8 cellular contexts compared by ENCODE assay signal in genomic region chr12:55926738-55927587, GRCh38. TPM values are rescaled to one million over a fixed set of nuclear protein-coding genes. Genes with fewer than 3 reads are reported as not detected.
A peak's percentile ranks its signal among the peaks of the same experiment; 100 is the strongest.
DNase-seq lines count a peak whose midpoint lies in the region; ATAC-seq lines count a peak whose summit lies in the region.

No MANE protein-coding gene starts in this region.

- H3K36me3 ChIP-seq in esophagus (ENCODE audit: control insufficient read depth in 2 of 2, insufficient read depth in 2 of 2, low read length in 1 of 2) = no peaks in the 10 kb centered on the region
- H3K36me3 ChIP-seq in muscle layer of colon (ENCODE audit: insufficient read depth, low read length) = peaks cover 2% of the 10 kb centered on the region

- peaks cover 0 to 4% of the 10 kb centered on the region in 2 donors for H3K4me1 ChIP-seq in esophagus (ENCODE audit: control insufficient read depth in 2 of 2, insufficient read depth in 2 of 2, low read length in 1 of 2)
- H3K4me1 ChIP-seq in muscle layer of colon (ENCODE audit: insufficient read depth, low read length) = peaks cover 35% of the 10 kb centered on the region

- peak; percentile 90 for DNase-seq in DMS153 (lab: John Stamatoyannopoulos, UW)
- DNase-seq in Jurkat, Clone E6-1 (ENCODE audit: low read depth, low spot score) = peak; percentile 98
- peak; percentile 54 for DNase-seq in OCI-M2 (lab: John Stamatoyannopoulos, UW; ENCODE audit: unreplicated experiment)
- peak; percentile 90 for DNase-seq in activated T-cell treated with anti-CD3 and anti-CD28 coated beads, Interleukin-2, amount 50 U/mL, for 1 hour
- peak; percentile 76 to 78 for DNase-seq in stimulated activated CD8-positive, alpha-beta memory T cell treated with anti-CD3 and anti-CD28 coated beads, Interleukin-7, amount 100 ng/mL, for 1 hour (ENCODE audit: low read depth in 2 of 2)

- ATAC-seq in GM21529 (IDR thresholded peaks at IDR 0.05; ENCODE audit: unreplicated experiment) = peak; percentile 38

- peak overlapping the region; percentile 100 for H3K9ac ChIP-seq in muscle layer of colon (ENCODE audit: low read length)

- H3K9me3 ChIP-seq in esophagus (ENCODE audit: control insufficient read depth in 2 of 2, insufficient read depth in 1 of 2, low read depth in 1 of 2, low read length in 1 of 2) (no peaks in the 10 kb centered on the region), muscle layer of colon (ENCODE audit: low read length) (no peaks in the 10 kb centered on the region)

- H3K27me3 ChIP-seq in esophagus (ENCODE audit: control insufficient read depth in 1 of 2, insufficient read depth in 2 of 2, low read length in 2 of 2) (no peaks in the 10 kb centered on the region), muscle layer of colon (ENCODE audit: control insufficient read depth in 1 of 2, insufficient read depth in 2 of 2, low read length in 2 of 2) (no peaks in the 10 kb centered on the region)

- 1% methylated on average over 41 to 42 of the region's 42 CpGs for WGBS in esophagus, 2 donors

- H3K27ac ChIP-seq in esophagus (ENCODE audit: low read depth in 2 of 2, low read length in 1 of 2) (peak overlapping the region; percentile 95 to 98), muscle layer of colon (ENCODE audit: low read depth, low read length) (peak overlapping the region; percentile 92)

- peak overlapping the region; percentile 99 for H3K4me3 ChIP-seq in Jurkat, Clone E6-1 (ENCODE audit: low read length)
- H3K4me3 ChIP-seq in esophagus (ENCODE audit: low read depth in 1 of 2, low read length in 2 of 2) (peak overlapping the region; percentile 81 to 86), muscle layer of colon (ENCODE audit: low read depth in 1 of 2, low read length in 2 of 2) (peak overlapping the region; percentile 96 to 100)

RNA-seq across cellular contexts. Expression of gene PYM1, which starts 0.7 kb away (rescaled TPM):
- polyA plus RNA-seq in Jurkat, Clone E6-1 (2012; ENCODE audit: insufficient read depth, insufficient read length) = 27.5 TPM
- polyA plus RNA-seq in esophagus = 10 to 100 TPM; 63.7 to 71.0 TPM

RNA-seq across cellular contexts. Expression of gene DGKA, which starts 4.0 kb away (rescaled TPM):
- polyA plus RNA-seq in Jurkat, Clone E6-1 (2012; ENCODE audit: insufficient read depth, insufficient read length) = 158 TPM
- polyA plus RNA-seq in esophagus = 100 to 1,000 TPM; 128 to 291 TPM

RNA-seq across cellular contexts. Expression of gene PMEL, which starts 38.9 kb away (rescaled TPM):
- 1.1 TPM for polyA plus RNA-seq in Jurkat, Clone E6-1 (2012; ENCODE audit: insufficient read depth, insufficient read length)
- polyA plus RNA-seq in esophagus = under 1 TPM; 0.63 to 0.75 TPM

RNA-seq across cellular contexts. Expression of gene CDK2, which starts 39.7 kb away (rescaled TPM):
- 134 TPM for polyA plus RNA-seq in Jurkat, Clone E6-1 (2012; ENCODE audit: insufficient read depth, insufficient read length)
- 10 to 100 TPM in 1 of 2 donors, 1 to 10 TPM in 1; 9.2 to 18.8 TPM for polyA plus RNA-seq in esophagus

RNA-seq across cellular contexts. Expression of gene RAB5B, which starts 46.9 kb away (rescaled TPM):
- polyA plus RNA-seq in Jurkat, Clone E6-1 (2012; ENCODE audit: insufficient read depth, insufficient read length) = 37.0 TPM
- polyA plus RNA-seq in esophagus = 10 to 100 TPM; 78.2 to 88.8 TPM

Comparison
In these comparisons a context has a peak if more than half of its experiments do, and no peak if none do; other contexts are left out.
1. Peak in every context shown above with its lines: DNase-seq, ATAC-seq, H3K4me3 ChIP-seq and H3K27ac ChIP-seq.